28 cellular contexts compared by ENCODE assay signal in genomic region chr7:105822806-105823205, GRCh38.
"Had no signal": no experiment of that assay in that cellular context is flagged by ENCODE, and none has a peak within 500 bp of the region (broad histone marks: within the 10 kb centered on the region; RNA-seq: fewer than 3 reads in every experiment).

No MANE protein-coding gene starts in this region.

- H3K4me2 ChIP-seq: hepatocyte had no signal

- H3K9ac ChIP-seq: parathyroid adenoma had no signal

- DNase-seq: effector CD8-positive, alpha-beta T cell; endodermal cell; foreskin keratinocyte; heart left ventricle; left cardiac atrium; left lung; mesenchymal stem cell; mucosa of descending colon; naive B cell; right lobe of liver; small intestine; stimulated activated CD4-positive, alpha-beta T cell treated with anti-CD3 and anti-CD28 coated beads, Interleukin-12 subunit alpha, Interleukin-12 subunit beta, amount 100 ng/mL, for 4 hours; stimulated activated CD4-positive, alpha-beta T cell treated with anti-CD3 and anti-CD28 coated beads, Interleukin-1b, Interleukin-23, amount 100 ng/mL, for 48 hours; stimulated activated CD4-positive, alpha-beta T cell treated with anti-CD3 and anti-CD28 coated beads, Interleukin-4, amount 100 ng/mL, for 1 hour; stimulated activated CD8-positive, alpha-beta memory T cell treated with anti-CD3 and anti-CD28 coated beads, Interleukin-4, amount 100 ng/mL, for 48 hours; stimulated activated naive CD4-positive, alpha-beta T cell; stimulated activated naive CD8-positive, alpha-beta T cell treated with anti-CD3 and anti-CD28 coated beads, Interleukin-15, amount 100 ng/mL, for 72 hours; transverse colon; upper lobe of right lung; uterus had no signal

- H3K27me3 ChIP-seq: foreskin keratinocyte, gastroesophageal sphincter, heart left ventricle, hepatocyte, left lung, neutrophil, right lobe of liver, suprapubic skin, transverse colon, upper lobe of right lung, uterus had no signal

- H3K27ac ChIP-seq: epithelial cell of prostate, foreskin keratinocyte, gastroesophageal sphincter, heart left ventricle, hepatocyte, left lung, neutrophil, parathyroid adenoma, right lobe of liver, suprapubic skin, transverse colon, upper lobe of right lung, uterus had no signal

- ATAC-seq: esophagus mucosa; foreskin keratinocyte; gastroesophageal sphincter; heart left ventricle; left lung; mucosa of descending colon; natural killer cell treated with Interleukin-12 subunit alpha and Interleukin-12 subunit beta and Interleukin-15 and Interleukin-18, amount 100 ng/mL, for 72 hours; right lobe of liver; stimulated activated naive CD8-positive, alpha-beta T cell treated with anti-CD3 and anti-CD28 coated beads, Interleukin-15, amount 100 ng/mL, for 72 hours; upper lobe of right lung had no signal

- H3K36me3 ChIP-seq: heart left ventricle, left lung, neutrophil, right lobe of liver, suprapubic skin, transverse colon, upper lobe of right lung, uterus had no signal

- H3K9me3 ChIP-seq: gastroesophageal sphincter, heart left ventricle, left lung, mucosa of descending colon, neutrophil, right lobe of liver, suprapubic skin, transverse colon, upper lobe of right lung, uterus had no signal

- H3K4me1 ChIP-seq: foreskin keratinocyte, left lung, parathyroid adenoma, upper lobe of right lung, uterus had no signal

- H2AFZ ChIP-seq: hepatocyte, parathyroid adenoma had no signal

- H3K4me3 ChIP-seq: gastroesophageal sphincter, heart left ventricle, hepatocyte, left lung, mucosa of descending colon, right lobe of liver, suprapubic skin, transverse colon, upper lobe of right lung, uterus had no signal
